8 cellular contexts compared by ENCODE assay signal in genomic region chr19:45770192-45771101, GRCh38. TPM values are rescaled to one million over a fixed set of nuclear protein-coding genes. Genes with fewer than 3 reads are reported as not detected.
A peak's percentile ranks its signal among the peaks of the same experiment; 100 is the strongest.
DNase-seq lines count a peak whose midpoint lies in the region; ATAC-seq, FAIRE-seq and TF ChIP-seq lines count a peak whose summit lies in the region.

No MANE protein-coding gene starts in this region.

- no peaks in the 10 kb centered on the region for H3K36me3 Mint-ChIP-seq in CD8-positive, alpha-beta T cell

- peak; percentile 74 for ATAC-seq in CD8-positive, alpha-beta T cell
- peak; percentile 46 for ATAC-seq in GM19467 (IDR thresholded peaks at IDR 0.05; ENCODE audit: unreplicated experiment)

- peak overlapping the region; percentile 84 for H3K4me3 Mint-ChIP-seq in CD8-positive, alpha-beta T cell

- FAIRE-seq in endometrium (lab: Jason Lieb, UNC) = peak; percentile 96

- H3K9me3 Mint-ChIP-seq in CD8-positive, alpha-beta T cell = no peaks in the 10 kb centered on the region

- no peak overlapping the region for H3K27ac ChIP-seq in CD8-positive, alpha-beta T cell (ENCODE audit: low read depth, low read length)
- H3K27ac ChIP-seq in mesodermal cell (ENCODE audit: low read depth, low read length, severe bottlenecking) = peak overlapping the region; percentile 94

- WGBS in mesodermal cell (ENCODE audit: insufficient coverage in 2 of 2), 2 experiments = 1% methylated on average over 57 to 79 of the region's 79 CpGs

- H3K36me3 ChIP-seq in CD8-positive, alpha-beta T cell (ENCODE audit: insufficient read depth, low read length) = no peaks in the 10 kb centered on the region
- peaks cover 37% of the 10 kb centered on the region for H3K36me3 ChIP-seq in mesodermal cell (ENCODE audit: control insufficient read depth, insufficient read depth, low read length)

- TF ChIP-seq CTCF in CD8-positive, alpha-beta T cell (IDR thresholded peaks at IDR 0.05) = peak; percentile 99

- peaks cover 22% of the 10 kb centered on the region for H3K4me1 ChIP-seq in CD8-positive, alpha-beta T cell (ENCODE audit: insufficient read depth, low read length)
- peaks cover 25% of the 10 kb centered on the region for H3K4me1 ChIP-seq in mesodermal cell (ENCODE audit: control insufficient read depth, insufficient read depth, low read length, poor library complexity, severe bottlenecking)

- POLR2A ChIA-PET in CD8-positive, alpha-beta T cell (lab: Charles Lee) = interaction anchor here (0.5 to 4.0 kb wide), 10 partner anchors 9 to 116 kb away, joined by 3 to 28 read pairs (median 3); partner anchors contain the start of genes DMWD, IRF2BP1 and SYMPK

- DNase-seq in CD8-positive, alpha-beta T cell = peak; percentile 79 to 94 (median 91)
- DNase-seq in HT-29 (ENCODE audit: low spot score) = peak; percentile 99
- peak; percentile 86 to 94 for DNase-seq in NOMO-1 (lab: John Stamatoyannopoulos, UW; ENCODE audit: unreplicated experiment in 2 of 2)
- DNase-seq in activated CD8-positive, alpha-beta memory T cell treated with anti-CD3 and anti-CD28 coated beads, Interleukin-2, amount 50 U/mL, for 1 hour (ENCODE audit: extremely low read depth) = peak; percentile 72
- peak; percentile 83 for DNase-seq in stimulated activated CD8-positive, alpha-beta memory T cell treated with anti-CD3 and anti-CD28 coated beads, Interleukin-15, amount 100 ng/mL, for 24 hours (ENCODE audit: low read depth)

- CTCF ChIA-PET in CD8-positive, alpha-beta T cell (lab: Charles Lee) = interaction anchor here (0.6 to 13.5 kb wide), 19 partner anchors 9 to 370 kb away, joined by 3 to 313 read pairs (median 4); partner anchors contain the start of genes DMWD, MYPOP, QPCTL and SNRPD2

- peaks cover 24% of the 10 kb centered on the region for H3K4me1 Mint-ChIP-seq in CD8-positive, alpha-beta T cell (ENCODE audit: low read depth)

- peaks cover 7% of the 10 kb centered on the region for H3K27me3 Mint-ChIP-seq in CD8-positive, alpha-beta T cell (ENCODE audit: low read depth)

- H3K9me3 ChIP-seq in CD8-positive, alpha-beta T cell (ENCODE audit: low read length) = no peaks in the 10 kb centered on the region
- no peaks in the 10 kb centered on the region for H3K9me3 ChIP-seq in mesodermal cell (ENCODE audit: control insufficient read depth, low read length)

- no peaks in the 10 kb centered on the region for H3K27me3 ChIP-seq in CD8-positive, alpha-beta T cell (ENCODE audit: insufficient read depth, low read length)

- H3K4me3 ChIP-seq in CD8-positive, alpha-beta T cell (ENCODE audit: low read depth, low read length) = peak overlapping the region; percentile 99
- peak overlapping the region; percentile 80 for H3K4me3 ChIP-seq in mesodermal cell (ENCODE audit: extremely low read depth, insufficient read depth, low read length, poor library complexity, severe bottlenecking)

- peak overlapping the region; percentile 85 for H3K27ac Mint-ChIP-seq in CD8-positive, alpha-beta T cell

- intact Hi-C loops in CD8-positive, alpha-beta T cell (cut with DNase I, micrococcal nuclease) = loop anchor here (1.0 kb wide), 11 partner anchors 9 to 246 kb away; partner anchors contain the start of genes DMWD (in 2 of the 2), IRF2BP1 (in 1 of the 2), QPCTL (in 1 of the 2) and SYMPK (in 1 of the 2)

RNA-seq across cellular contexts. Expression of gene SIX5, which starts 1.4 kb away (rescaled TPM):
- total RNA-seq in CD8-positive, alpha-beta T cell = under 1 TPM; 0.73 to 0.75 TPM
- total RNA-seq in HT-29 (2014; rRNA removed; shearing (Covaris generic)) = 26.8 and 28.6 TPM in 2 replicates
- 29.0 TPM for polyA plus RNA-seq in mesodermal cell (2013, experiment 1 of 2)
- polyA plus RNA-seq in mesodermal cell (2013, experiment 2 of 2) = 24.5 TPM

RNA-seq across cellular contexts. Expression of gene DMPK, which starts 11.8 kb away (rescaled TPM):
- 10 to 100 TPM; 13.7 to 17.8 TPM for total RNA-seq in CD8-positive, alpha-beta T cell
- total RNA-seq in HT-29 (2014; rRNA removed; shearing (Covaris generic)) = 31.1 and 45.7 TPM in 2 replicates
- 43.9 TPM for polyA plus RNA-seq in mesodermal cell (2013, experiment 1 of 2)
- polyA plus RNA-seq in mesodermal cell (2013, experiment 2 of 2) = 38.5 TPM

RNA-seq across cellular contexts. Expression of gene DMWD, which starts 22.2 kb away (rescaled TPM):
- total RNA-seq in CD8-positive, alpha-beta T cell = 10 to 100 TPM; 23.8 to 25.5 TPM
- 102 and 108 TPM in 2 replicates for total RNA-seq in HT-29 (2014; rRNA removed; shearing (Covaris generic))
- 44.6 TPM for polyA plus RNA-seq in mesodermal cell (2013, experiment 1 of 2)
- polyA plus RNA-seq in mesodermal cell (2013, experiment 2 of 2) = 38.7 TPM

RNA-seq across cellular contexts. Expression of gene MEIOSIN, which starts 37.2 kb away (rescaled TPM):
- not detected for total RNA-seq in CD8-positive, alpha-beta T cell
- not detected in 2 replicates for total RNA-seq in HT-29 (2014; rRNA removed; shearing (Covaris generic))
- polyA plus RNA-seq in mesodermal cell (2013, experiment 1 of 2) = not detected
- not detected for polyA plus RNA-seq in mesodermal cell (2013, experiment 2 of 2)

RNA-seq across cellular contexts. Expression of gene FBXO46, which starts 39.8 kb away (rescaled TPM):
- 10 to 100 TPM; 15.2 to 17.1 TPM for total RNA-seq in CD8-positive, alpha-beta T cell
- total RNA-seq in HT-29 (2014; rRNA removed; shearing (Covaris generic)) = 44.4 and 57.6 TPM in 2 replicates
- polyA plus RNA-seq in mesodermal cell (2013, experiment 1 of 2) = 10.3 TPM
- polyA plus RNA-seq in mesodermal cell (2013, experiment 2 of 2) = 8.8 TPM

Comparison
In these comparisons a context has a peak if more than half of its experiments do, and no peak if none do; other contexts are left out.
1. RNA of gene SIX5, which starts 1.4 kb away (total RNA-seq): 26.8 to 28.6 TPM in HT-29; 0.73 to 0.75 TPM in CD8-positive, alpha-beta T cell; every median in the first group is over 10 times any median in the second.
2. Peak in every context shown above with its lines, with median percentiles within 50 percentile points of each other: DNase-seq.